ENCODE assay signal across 14 cellular contexts in the genomic region with DNA sequence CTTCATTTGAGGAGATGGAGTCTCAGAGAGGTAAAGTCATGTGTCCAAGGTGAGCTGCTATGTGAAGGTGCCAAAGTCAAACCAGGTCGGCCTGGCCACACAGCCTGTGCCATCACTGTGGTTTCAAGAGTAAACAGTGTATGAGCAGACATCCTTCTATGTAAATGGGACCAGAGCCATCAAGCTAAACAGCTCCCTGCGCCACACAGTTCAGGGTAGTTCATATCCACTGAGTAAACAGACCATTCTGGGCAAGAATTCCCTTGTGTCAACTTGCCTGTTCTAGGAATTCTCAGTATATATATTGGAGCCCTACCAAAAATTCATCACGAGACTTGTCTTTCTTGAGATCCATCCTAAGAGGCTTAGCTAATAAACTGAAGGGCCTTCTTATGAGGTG.
DNase-seq lines count a peak whose midpoint lies in the region; ATAC-seq, FAIRE-seq and TF ChIP-seq lines count a peak whose summit lies in the region.
"Had no signal": no experiment of that assay in that cellular context is flagged by ENCODE, and none has a peak within 500 bp of the region (broad histone marks: within the 10 kb centered on the region; RNA-seq: fewer than 3 reads in every experiment).

No MANE protein-coding gene starts in this region.

- DNase-seq in SIG-M5 treated with dmso at 0.1 percent for 504 hours (lab: John Stamatoyannopoulos, UW; ENCODE audit: unreplicated experiment) (peak; percentile 9), SIG-M5 (lab: John Stamatoyannopoulos, UW) (no peak), breast epithelium (ENCODE audit: low spot score in 2 of 2) (peak; percentile 74), HepG2 (ENCODE audit: low spot score) (peak; percentile 48), smooth muscle cell (lab: John Stamatoyannopoulos, UW; ENCODE audit: unreplicated experiment) (no peak), D721Med (ENCODE audit: insufficient read length, low spot score) (no peak), NOMO-1 (lab: John Stamatoyannopoulos, UW; ENCODE audit: unreplicated experiment in 2 of 2) (no peak)
- DNase-seq: activated T-cell treated with anti-CD3 and anti-CD28 coated beads, Interleukin-2, amount 50 U/mL, for 72 hours; KBM-7; NCI-H345; nucleus accumbens; stimulated activated CD4-positive, alpha-beta T cell treated with anti-CD3 and anti-CD28 coated beads, Interleukin-4, amount 100 ng/mL, for 4 hours had no signal

- H3K9me3 Mint-ChIP-seq in activated T-helper 17 cell treated with anti-CD3 and anti-CD28 coated beads, Interleukin-2, amount 50 U/mL, for 72 hours: no peaks in the 10 kb centered on the region
- H3K9me3 Mint-ChIP-seq: activated T-cell treated with anti-CD3 and anti-CD28 coated beads, Interleukin-2, amount 50 U/mL, for 72 hours; brain had no signal

- no peak for TF ChIP-seq EP300 in HepG2 (IDR thresholded peaks at IDR 0.05; ENCODE audit: low read depth in 2 of 2, low read length in 2 of 2)
- no peak for TF ChIP-seq EP300 in HepG2 (CRISPR knock-in tag; IDR thresholded peaks at IDR 0.05; ENCODE audit: borderline replicate concordance)

- no peaks in the 10 kb centered on the region for H3K4me1 Mint-ChIP-seq in activated T-helper 17 cell treated with anti-CD3 and anti-CD28 coated beads, Interleukin-2, amount 50 U/mL, for 72 hours

- TF ChIP-seq POLR2A in breast epithelium (IDR thresholded peaks at IDR 0.05) (no peak), HepG2 (IDR thresholded peaks at IDR 0.05; ENCODE audit: insufficient read depth in 1 of 2, low read depth in 2 of 2, low read length in 2 of 2) (no peak)

- H4K20me1 ChIP-seq in HepG2 (ENCODE audit: insufficient read depth, low read length) (no peaks in the 10 kb centered on the region), smooth muscle cell (ENCODE audit: low read depth) (peaks cover 52% of the 10 kb centered on the region)

- no peak for TF ChIP-seq RAD21 in HepG2 (CRISPR knock-in tag; IDR thresholded peaks at IDR 0.05)

- in situ Hi-C loops in HepG2 (cut with HindIII; ENCODE audit: extremely low pct_ligation_motif_present, low pct_unique_long_range_greater_than_20kb): no loop called here

- no peak overlapping the region for H3K4me2 ChIP-seq in HepG2 (ENCODE audit: low read depth, low read length)
- no peak overlapping the region for H3K4me2 ChIP-seq in smooth muscle cell

- BruUV-seq in HepG2 (replicated peaks; lab: Mats Ljungman, UMichigan): no TSS peak

- peak; percentile 68 for ATAC-seq in HepG2
- no peak for ATAC-seq in activated T-helper 17 cell treated with anti-CD3 and anti-CD28 coated beads, Interleukin-2, amount 50 U/mL, for 72 hours (replicated peaks)
- ATAC-seq: activated T-cell treated with anti-CD3 and anti-CD28 coated beads, Interleukin-2, amount 50 U/mL, for 72 hours had no signal

- H3K9ac ChIP-seq in HepG2 (ENCODE audit: insufficient read depth, low read depth, low read length): no peak overlapping the region
- no peak overlapping the region for H3K9ac ChIP-seq in smooth muscle cell (ENCODE audit: low read depth)

- H3K27me3 Mint-ChIP-seq in activated T-helper 17 cell treated with anti-CD3 and anti-CD28 coated beads, Interleukin-2, amount 50 U/mL, for 72 hours: peaks cover 4% of the 10 kb centered on the region
- H3K27me3 Mint-ChIP-seq: brain had no signal

- intact Hi-C loops in breast epithelium (cut with DNase I; ENCODE audit: low total_unique reads): no loop called here
- intact Hi-C loops in HepG2 (cut with micrococcal nuclease; ENCODE audit: unreplicated experiment): no loop called here

- no peaks in the 10 kb centered on the region for H3K36me3 Mint-ChIP-seq in activated T-helper 17 cell treated with anti-CD3 and anti-CD28 coated beads, Interleukin-2, amount 50 U/mL, for 72 hours (ENCODE audit: low read depth)

- H3K4me3 Mint-ChIP-seq in activated T-helper 17 cell treated with anti-CD3 and anti-CD28 coated beads, Interleukin-2, amount 50 U/mL, for 72 hours: no peak overlapping the region
- H3K4me3 Mint-ChIP-seq: activated T-cell treated with anti-CD3 and anti-CD28 coated beads, Interleukin-2, amount 50 U/mL, for 72 hours; brain had no signal

- H3K36me3 ChIP-seq in breast epithelium (no peaks in the 10 kb centered on the region), HepG2 (replicated peaks in 1 of 2; ENCODE audit: control insufficient read depth in 1 of 2, insufficient read depth in 2 of 2, low read length in 2 of 2) (no peaks in the 10 kb centered on the region), smooth muscle cell (ENCODE audit: low read depth) (no peaks in the 10 kb centered on the region)

- no peaks in the 10 kb centered on the region for H3K79me2 ChIP-seq in HepG2 (ENCODE audit: insufficient read depth, low read length)
- peaks cover 8% of the 10 kb centered on the region for H3K79me2 ChIP-seq in smooth muscle cell (ENCODE audit: low read depth)

- CTCF ChIA-PET in HepG2 (lab: Yijun Ruan, JAX; ENCODE audit: low intra/inter-chr PET ratio, low total read pairs): no interaction called here

- FAIRE-seq in HepG2 (lab: Jason Lieb, UNC) (no peak), D721Med (lab: Jason Lieb, UNC) (no peak)

- H3K4me3 ChIP-seq in breast epithelium (no peak overlapping the region), HepG2 (replicated peaks in 1 of 3; ENCODE audit: insufficient read depth in 1 of 3, low read depth in 2 of 3, low read length in 3 of 3) (no peak overlapping the region), smooth muscle cell (no peak overlapping the region)

- H3K27ac Mint-ChIP-seq in activated T-helper 17 cell treated with anti-CD3 and anti-CD28 coated beads, Interleukin-2, amount 50 U/mL, for 72 hours: no peak overlapping the region
- H3K27ac Mint-ChIP-seq: activated T-cell treated with anti-CD3 and anti-CD28 coated beads, Interleukin-2, amount 50 U/mL, for 72 hours; brain had no signal

- WGBS in HepG2 (ENCODE audit: low lambda C conversion rate): 11% methylated on average over 1 of the region's 3 CpGs
- 92% methylated on average over 3 of the region's 3 CpGs for WGBS in smooth muscle cell (ENCODE audit: low lambda C conversion rate)

- TF ChIP-seq CTCF in breast epithelium (IDR thresholded peaks at IDR 0.05) (no peak), HepG2 (CRISPR knock-in tag; IDR thresholded peaks at IDR 0.05) (no peak), smooth muscle cell (IDR thresholded peaks at IDR 0.05; ENCODE audit: borderline replicate concordance, insufficient read depth, poor library complexity, severe bottlenecking) (no peak), D721Med (IDR thresholded peaks at IDR 0.05; ENCODE audit: insufficient read depth, missing control alignments) (no peak)

- H3K4me1 ChIP-seq in breast epithelium: no peaks in the 10 kb centered on the region
- no peaks in the 10 kb centered on the region for H3K4me1 ChIP-seq in HepG2 (ENCODE audit: insufficient read depth, low read length)
- H3K4me1 ChIP-seq in smooth muscle cell (ENCODE audit: low read depth): no peaks in the 10 kb centered on the region

- POLR2A ChIA-PET in HepG2 (lab: Yijun Ruan, JAX): no interaction called here

- H3K27me3 ChIP-seq in breast epithelium (no peaks in the 10 kb centered on the region), HepG2 (ENCODE audit: control insufficient read depth in 1 of 2, insufficient read depth in 2 of 2, low read length in 2 of 2) (no peaks in the 10 kb centered on the region), smooth muscle cell (ENCODE audit: low read depth) (no peaks in the 10 kb centered on the region)

- H2AFZ ChIP-seq in HepG2 (ENCODE audit: low read length): no peak overlapping the region
- H2AFZ ChIP-seq in smooth muscle cell (ENCODE audit: low read depth): no peak overlapping the region

- H3K9me3 ChIP-seq in breast epithelium (no peaks in the 10 kb centered on the region), HepG2 (ENCODE audit: low read length) (no peaks in the 10 kb centered on the region), smooth muscle cell (replicated peaks; ENCODE audit: low read depth) (no peaks in the 10 kb centered on the region)

- H3F3A ChIP-seq in smooth muscle cell (ENCODE audit: low read depth): peaks cover 4% of the 10 kb centered on the region

- H3K27ac ChIP-seq in breast epithelium: peak overlapping the region; percentile 20 to 27
- H3K27ac ChIP-seq in HepG2 (ENCODE audit: extremely low read length, insufficient read depth, low read length): no peak overlapping the region
- H3K27ac ChIP-seq in smooth muscle cell (ENCODE audit: low read depth): no peak overlapping the region

TF ChIP-seq in HepG2, 621 proteins besides CTCF, POLR2A, EP300 and RAD21:
- TF ChIP-seq BCL6 (CRISPR knock-in tag; IDR thresholded peaks at IDR 0.05) (0 out of 2 replicates have a peak, but pooled peaks have one; percentile 8), FOSL1 (CRISPR knock-in tag; IDR thresholded peaks at IDR 0.05; ENCODE audit: borderline replicate concordance) (no peak), FOXA1 (IDR thresholded peaks at IDR 0.05) (no peak), FOXA1 (CRISPR knock-in tag; IDR thresholded peaks at IDR 0.05) (peak; percentile 34; the same call in 1 of the 2 replicates), RARA (CRISPR knock-in tag; IDR thresholded peaks at IDR 0.05) (0 out of 2 replicates have a peak, but pooled peaks have one; percentile 14)

Comparison
In these comparisons a context has a peak if more than half of its experiments do, and no peak if none do; other contexts are left out.
1. DNase-seq: peak in SIG-M5 treated with dmso at 0.1 percent for 504 hours (single experiment), breast epithelium (2 of 2) and HepG2 (single experiment); none in SIG-M5 (single experiment), smooth muscle cell (single experiment), D721Med (single experiment) and NOMO-1 (0 of 2).
2. H3K27ac ChIP-seq: peak in breast epithelium (2 of 2); none in HepG2 (single experiment) and smooth muscle cell (single experiment).